ENCODE assay signal across 8 cellular contexts in the genomic region with DNA sequence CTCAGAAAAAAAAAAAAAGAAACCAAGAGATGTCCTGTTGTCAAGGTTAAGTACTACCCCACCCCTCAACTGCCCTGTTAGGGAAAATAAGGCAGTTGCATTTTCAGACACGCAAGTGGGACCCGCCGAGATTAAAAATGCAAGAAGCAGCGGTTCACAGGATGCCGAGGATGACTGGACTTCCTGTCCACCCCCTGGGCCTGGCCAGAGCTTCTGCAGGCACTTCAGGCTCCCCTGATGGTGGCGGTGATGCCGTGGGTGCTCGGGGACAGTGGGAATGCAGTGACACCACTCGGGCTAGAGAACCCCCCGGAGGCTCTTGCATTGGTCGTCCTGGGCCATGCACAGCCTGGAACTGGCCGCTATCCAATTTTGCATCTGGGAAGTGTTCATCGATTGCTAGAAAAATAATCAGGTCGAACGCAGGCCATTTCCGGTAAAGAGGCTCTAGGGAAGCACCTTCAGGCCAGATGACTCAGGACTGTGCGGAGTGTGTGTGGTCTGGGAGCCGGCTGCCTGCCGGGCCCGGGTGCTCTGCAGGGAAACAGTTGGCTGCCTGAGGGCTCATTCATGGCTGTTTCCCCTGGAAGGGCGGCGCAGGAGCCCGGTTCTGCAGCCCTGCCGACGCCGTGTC. TPM values are rescaled to one million over a fixed set of nuclear protein-coding genes. Genes with fewer than 3 reads are reported as not detected.
DNase-seq lines count a peak whose midpoint lies in the region; ATAC-seq and TF ChIP-seq lines count a peak whose summit lies in the region.

No MANE protein-coding gene starts in this region.

- H3K27me3 ChIP-seq in right cardiac atrium (ENCODE audit: control insufficient read depth, insufficient read depth) (no peaks in the 10 kb centered on the region), HAP-1 (ENCODE audit: low read depth) (peaks cover 11% of the 10 kb centered on the region)

- no peaks in the 10 kb centered on the region for H3K36me3 Mint-ChIP-seq in WTC11

- H3K4me1 Mint-ChIP-seq in WTC11: peaks cover 5% of the 10 kb centered on the region; the same call in 1 of the 2 replicates

- H3K36me3 ChIP-seq in HAP-1 (replicated peaks): no peaks in the 10 kb centered on the region

- CTCF ChIA-PET in HEK293T (lab: Yijun Ruan, JAX): no interaction called here
- CTCF ChIA-PET in WTC11 (lab: Charles Lee): no interaction called here

- 34% methylated on average over 26 of the region's 26 CpGs for WGBS in right cardiac atrium

- H3K9me3 Mint-ChIP-seq in WTC11: peaks cover 4% of the 10 kb centered on the region

- in situ Hi-C loops in ACHN (cut with HindIII; ENCODE audit: low pct_ligation_motif_present, low pct_unique_long_range_greater_than_20kb, low sequenced_read_pairs) (no loop called here), HAP-1 (cut with MboI; ENCODE audit: low sequenced_read_pairs) (no loop called here)

- H3K4me1 ChIP-seq in right cardiac atrium (ENCODE audit: control insufficient read depth, insufficient read depth, low read length): no peaks in the 10 kb centered on the region
- H3K4me1 ChIP-seq in HAP-1: no peaks in the 10 kb centered on the region

- H3K27me3 Mint-ChIP-seq in WTC11 (ENCODE audit: low read depth): peaks cover 4% of the 10 kb centered on the region

- H3K27ac Mint-ChIP-seq in WTC11: no peak overlapping the region

- H3K4me3 ChIP-seq in right cardiac atrium (ENCODE audit: low read length): no peak overlapping the region
- no peak overlapping the region for H3K4me3 ChIP-seq in HAP-1

- no peak for TF ChIP-seq CTCF in WTC11 (IDR thresholded peaks at IDR 0.05)

- no peak overlapping the region for H3K4me3 Mint-ChIP-seq in WTC11

- no peak overlapping the region for H3K27ac ChIP-seq in right cardiac atrium (ENCODE audit: low read length)

- intact Hi-C loops in right cardiac atrium (cut with DNase I) (no loop called here), posterior vena cava (cut with DNase I) (no loop called here)

- DNase-seq in ACHN (peak; percentile 66), HEK293T (ENCODE audit: extremely low spot score) (peak; percentile 29), UCSD-AML1 (lab: John Stamatoyannopoulos, UW; ENCODE audit: unreplicated experiment) (peak; percentile 47), right cardiac atrium (peak; percentile 58 to 77 (median 73)), HAP-1 (ENCODE audit: low spot score in 2 of 2) (no peak), NCI-H1417 (lab: John Stamatoyannopoulos, UW) (no peak), posterior vena cava (ENCODE audit: low spot score) (no peak), WTC11 (ENCODE audit: low spot score) (no peak)

- H3K9me3 ChIP-seq in right cardiac atrium (ENCODE audit: control insufficient read depth, low read length) (no peaks in the 10 kb centered on the region), HAP-1 (no peaks in the 10 kb centered on the region)

- POLR2A ChIA-PET in HEK293T (lab: Yijun Ruan, JAX) (no interaction called here), WTC11 (lab: Charles Lee) (interaction anchor here (0.6 kb wide), 1 partner anchor 58 kb away, joined by 3 read pairs; no protein-coding TSS in a partner anchor)

- ATAC-seq in right cardiac atrium: peak; percentile 73 to 86
- ATAC-seq in WTC11: no peak

TF ChIP-seq in HEK293T, 16 proteins besides CTCF, POLR2A, EP300 and RAD21:
- TF ChIP-seq TARDBP (IDR thresholded peaks at IDR 0.05) (no peak), L3MBTL2 (conservative IDR thresholded peaks at IDR 0.05) (no peak), ELF4 (IDR thresholded peaks at IDR 0.05) (no peak), BHLHE40 (IDR thresholded peaks at IDR 0.05; ENCODE audit: borderline replicate concordance) (no peak), NFRKB (IDR thresholded peaks at IDR 0.05) (no peak)
TF ChIP-seq in HEK293T: peak in this region for 0.

TF ChIP-seq in WTC11, 78 proteins besides CTCF, POLR2A, EP300 and RAD21 (continues in another document):
- TF ChIP-seq HMGA2 (CRISPR knock-in tag; IDR thresholded peaks at IDR 0.05) (no peak), JUN (CRISPR knock-in tag; IDR thresholded peaks at IDR 0.05) (no peak), OVOL2 (CRISPR knock-in tag; IDR thresholded peaks at IDR 0.05; ENCODE audit: borderline replicate concordance) (no peak), ZNF121 (CRISPR knock-in tag; IDR thresholded peaks at IDR 0.05) (no peak), EMX1 (CRISPR knock-in tag; IDR thresholded peaks at IDR 0.05) (no peak), NFE2L1 (CRISPR knock-in tag; IDR thresholded peaks at IDR 0.05) (no peak), ZNF671 (CRISPR knock-in tag; IDR thresholded peaks at IDR 0.05) (no peak), FOXK1 (CRISPR knock-in tag; IDR thresholded peaks at IDR 0.05) (no peak)
- TF ChIP-seq, protein P1, sequence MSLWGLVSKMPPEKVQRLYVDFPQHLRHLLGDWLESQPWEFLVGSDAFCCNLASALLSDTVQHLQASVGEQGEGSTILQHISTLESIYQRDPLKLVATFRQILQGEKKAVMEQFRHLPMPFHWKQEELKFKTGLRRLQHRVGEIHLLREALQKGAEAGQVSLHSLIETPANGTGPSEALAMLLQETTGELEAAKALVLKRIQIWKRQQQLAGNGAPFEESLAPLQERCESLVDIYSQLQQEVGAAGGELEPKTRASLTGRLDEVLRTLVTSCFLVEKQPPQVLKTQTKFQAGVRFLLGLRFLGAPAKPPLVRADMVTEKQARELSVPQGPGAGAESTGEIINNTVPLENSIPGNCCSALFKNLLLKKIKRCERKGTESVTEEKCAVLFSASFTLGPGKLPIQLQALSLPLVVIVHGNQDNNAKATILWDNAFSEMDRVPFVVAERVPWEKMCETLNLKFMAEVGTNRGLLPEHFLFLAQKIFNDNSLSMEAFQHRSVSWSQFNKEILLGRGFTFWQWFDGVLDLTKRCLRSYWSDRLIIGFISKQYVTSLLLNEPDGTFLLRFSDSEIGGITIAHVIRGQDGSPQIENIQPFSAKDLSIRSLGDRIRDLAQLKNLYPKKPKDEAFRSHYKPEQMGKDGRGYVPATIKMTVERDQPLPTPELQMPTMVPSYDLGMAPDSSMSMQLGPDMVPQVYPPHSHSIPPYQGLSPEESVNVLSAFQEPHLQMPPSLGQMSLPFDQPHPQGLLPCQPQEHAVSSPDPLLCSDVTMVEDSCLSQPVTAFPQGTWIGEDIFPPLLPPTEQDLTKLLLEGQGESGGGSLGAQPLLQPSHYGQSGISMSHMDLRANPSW (CRISPR knock-in tag; conservative IDR thresholded peaks at IDR 0.05; ENCODE audit: low read depth): no peak
- TF ChIP-seq, protein P2, sequence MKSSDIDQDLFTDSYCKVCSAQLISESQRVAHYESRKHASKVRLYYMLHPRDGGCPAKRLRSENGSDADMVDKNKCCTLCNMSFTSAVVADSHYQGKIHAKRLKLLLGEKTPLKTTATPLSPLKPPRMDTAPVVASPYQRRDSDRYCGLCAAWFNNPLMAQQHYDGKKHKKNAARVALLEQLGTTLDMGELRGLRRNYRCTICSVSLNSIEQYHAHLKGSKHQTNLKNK (CRISPR knock-in tag; IDR thresholded peaks at IDR 0.05): no peak
- TF ChIP-seq, protein P3, sequence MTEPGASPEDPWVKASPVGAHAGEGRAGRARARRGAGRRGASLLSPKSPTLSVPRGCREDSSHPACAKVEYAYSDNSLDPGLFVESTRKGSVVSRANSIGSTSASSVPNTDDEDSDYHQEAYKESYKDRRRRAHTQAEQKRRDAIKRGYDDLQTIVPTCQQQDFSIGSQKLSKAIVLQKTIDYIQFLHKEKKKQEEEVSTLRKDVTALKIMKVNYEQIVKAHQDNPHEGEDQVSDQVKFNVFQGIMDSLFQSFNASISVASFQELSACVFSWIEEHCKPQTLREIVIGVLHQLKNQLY (CRISPR knock-in tag; IDR thresholded peaks at IDR 0.05): no peak
- TF ChIP-seq, protein P4, sequence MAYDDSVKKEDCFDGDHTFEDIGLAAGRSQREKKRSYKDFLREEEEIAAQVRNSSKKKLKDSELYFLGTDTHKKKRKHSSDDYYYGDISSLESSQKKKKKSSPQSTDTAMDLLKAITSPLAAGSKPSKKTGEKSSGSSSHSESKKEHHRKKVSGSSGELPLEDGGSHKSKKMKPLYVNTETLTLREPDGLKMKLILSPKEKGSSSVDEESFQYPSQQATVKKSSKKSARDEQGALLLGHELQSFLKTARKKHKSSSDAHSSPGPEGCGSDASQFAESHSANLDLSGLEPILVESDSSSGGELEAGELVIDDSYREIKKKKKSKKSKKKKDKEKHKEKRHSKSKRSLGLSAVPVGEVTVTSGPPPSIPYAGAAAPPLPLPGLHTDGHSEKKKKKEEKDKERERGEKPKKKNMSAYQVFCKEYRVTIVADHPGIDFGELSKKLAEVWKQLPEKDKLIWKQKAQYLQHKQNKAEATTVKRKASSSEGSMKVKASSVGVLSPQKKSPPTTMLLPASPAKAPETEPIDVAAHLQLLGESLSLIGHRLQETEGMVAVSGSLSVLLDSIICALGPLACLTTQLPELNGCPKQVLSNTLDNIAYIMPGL (CRISPR knock-in tag; IDR thresholded peaks at IDR 0.05): no peak
- TF ChIP-seq, protein P5, sequence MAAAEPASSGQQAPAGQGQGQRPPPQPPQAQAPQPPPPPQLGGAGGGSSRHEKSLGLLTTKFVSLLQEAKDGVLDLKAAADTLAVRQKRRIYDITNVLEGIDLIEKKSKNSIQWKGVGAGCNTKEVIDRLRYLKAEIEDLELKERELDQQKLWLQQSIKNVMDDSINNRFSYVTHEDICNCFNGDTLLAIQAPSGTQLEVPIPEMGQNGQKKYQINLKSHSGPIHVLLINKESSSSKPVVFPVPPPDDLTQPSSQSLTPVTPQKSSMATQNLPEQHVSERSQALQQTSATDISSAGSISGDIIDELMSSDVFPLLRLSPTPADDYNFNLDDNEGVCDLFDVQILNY (CRISPR knock-in tag; IDR thresholded peaks at IDR 0.05): no peak

RNA-seq across cellular contexts. Expression of a gene that starts 13.4 kb away (rescaled TPM):
- 10 to 100 TPM; 13.1 to 69.5 (median 29.2) TPM for total RNA-seq in right cardiac atrium
- 12.7 TPM for polyA plus RNA-seq in right cardiac atrium
- 100 to 1,000 TPM; 259 to 311 TPM for total RNA-seq in posterior vena cava
- total RNA-seq in WTC11 (2021): 8.7 to 9.5 TPM (median 9.4 TPM) in 3 replicates

Comparison
In these comparisons a context has a peak if more than half of its experiments do, and no peak if none do; other contexts are left out.
1. DNase-seq: peak in ACHN (single experiment), HEK293T (single experiment), UCSD-AML1 (single experiment) and right cardiac atrium (3 of 3); none in HAP-1 (0 of 2), NCI-H1417 (0 of 3), posterior vena cava (single experiment) and WTC11 (single experiment).